Comparison of ENCODE assay signal across 8 cellular contexts in genomic region chr3:25662921-25663320, GRCh38. TPM values are rescaled to one million over a fixed set of nuclear protein-coding genes. Genes with fewer than 3 reads are reported as not detected.
DNase-seq lines count a peak whose midpoint lies in the region; ATAC-seq, FAIRE-seq and TF ChIP-seq lines count a peak whose summit lies in the region.

No MANE protein-coding gene starts in this region.

- TF ChIP-seq RAD21 in GM12878 (IDR thresholded peaks at IDR 0.05; ENCODE audit: insufficient read depth, low read depth, low read length), result no peak

- no peak overlapping the region for H2AFZ ChIP-seq in GM12878 (ENCODE audit: control insufficient read depth, low read depth, low read length)

- peak overlapping the region; percentile 88 for H3K9ac ChIP-seq in GM12878 (ENCODE audit: control insufficient read depth, insufficient read depth, low read length)

- TF ChIP-seq POLR2A in GM12878 (IDR thresholded peaks at IDR 0.05; ENCODE audit: low read depth, low read length), result no peak
- no peak for TF ChIP-seq POLR2A in lower leg skin (IDR thresholded peaks at IDR 0.05)
- no peak for TF ChIP-seq POLR2A in thyroid gland (IDR thresholded peaks at IDR 0.05)

- POLR2A ChIA-PET in GM12878 (lab: Charles Lee), result interaction anchor here (1.4 to 1.8 kb wide), 2 partner anchors 120 to 129 kb away, joined by 3 to 4 read pairs; partner anchors contain the start of gene NGLY1

- H3K27me3 ChIP-seq in GM12878 (replicated peaks in 1 of 2; ENCODE audit: control insufficient read depth in 2 of 2, insufficient read depth in 2 of 2, low read length in 1 of 2) (no peaks in the 10 kb centered on the region), thyroid gland (no peaks in the 10 kb centered on the region)

- no peak for TF ChIP-seq CTCF in GM12878 (IDR thresholded peaks at IDR 0.05 in 2 of 3, conservative IDR thresholded peaks at IDR 0.05 in 1 of 3; ENCODE audit: control insufficient read depth in 2 of 3, extremely low read depth in 1 of 3, insufficient read depth in 1 of 3, low read depth in 3 of 3, low read length in 3 of 3)
- TF ChIP-seq CTCF in lower leg skin (IDR thresholded peaks at IDR 0.05), result no peak
- no peak for TF ChIP-seq CTCF in thyroid gland (IDR thresholded peaks at IDR 0.05)
- no peak for TF ChIP-seq CTCF in omental fat pad (IDR thresholded peaks at IDR 0.05)

- TF ChIP-seq EP300 in GM12878 (IDR thresholded peaks at IDR 0.05; ENCODE audit: borderline replicate concordance in 1 of 2, control insufficient read depth in 1 of 2, low read depth in 2 of 2, low read length in 2 of 2), result no peak

- no peak for FAIRE-seq in GM12878 (lab: Jason Lieb, UNC)

- no peak for DNase-seq in activated T-cell treated with anti-CD3 and anti-CD28 coated beads, Interleukin-2, amount 50 U/mL, for 4 hours
- no peak for DNase-seq in activated T-cell treated with anti-CD3 and anti-CD28 coated beads, Interleukin-2, amount 50 U/mL, for 48 hours
- no peak for DNase-seq in GM12878 (ENCODE audit: low read depth, low spot score)
- no peak for DNase-seq in lower leg skin (ENCODE audit: low spot score in 2 of 2)
- DNase-seq in thyroid gland, result no peak
- no peak for DNase-seq in omental fat pad (ENCODE audit: low spot score)

- H3K4me1 Mint-ChIP-seq in activated T-cell treated with anti-CD3 and anti-CD28 coated beads, Interleukin-2, amount 50 U/mL, for 4 hours (ENCODE audit: low read depth), result peaks cover 58% of the 10 kb centered on the region

- peaks cover 65% of the 10 kb centered on the region for H3K79me2 ChIP-seq in GM12878 (ENCODE audit: control insufficient read depth, insufficient read depth, low read length)

- WGBS in GM12878 (ENCODE audit: insufficient coverage, insufficient replicate concordance, low lambda C conversion rate, missing lambda C conversion rate), result 0% methylated on average over 4 of the region's 4 CpGs
- WGBS in lower leg skin, 2 donors, result 4 to 5% methylated on average over 4 of the region's 4 CpGs
- 8 to 10% methylated on average over 4 of the region's 4 CpGs for WGBS in thyroid gland, 2 donors

- TSS peak; percentile 43 for BruUV-seq in GM12878 (replicated peaks; lab: Mats Ljungman, UMichigan)

- peaks cover 11% of the 10 kb centered on the region for H3K4me1 ChIP-seq in GM12878 (ENCODE audit: control insufficient read depth, insufficient read depth, low read length)
- peaks cover 39 to 44% of the 10 kb centered on the region in 2 donors for H3K4me1 ChIP-seq in thyroid gland

- RAD21 ChIA-PET in GM12878 (lab: Charles Lee; ENCODE audit: unreplicated experiment), result interaction anchor here (0.8 to 1.2 kb wide), 2 partner anchors 117 to 119 kb away, joined by 3 read pairs; no protein-coding TSS in a partner anchor

- CTCF ChIA-PET in GM12878 (lab: Yijun Ruan, JAX), result interaction anchor here (1.1 to 8.4 kb wide), 5 partner anchors 14 to 192 kb away, joined by 4 to 93 read pairs (median 7); no protein-coding TSS in a partner anchor

- SMC1A ChIA-PET in GM12878 (lab: Charles Lee; ENCODE audit: uncharacterized antibody, unreplicated experiment), result interaction anchor here (0.9 to 5.0 kb wide), 4 partner anchors 14 to 193 kb away, joined by 3 to 49 read pairs (median 11); no protein-coding TSS in a partner anchor

- in situ Hi-C loops in GM12878 (cut with MboI), result no loop called here

- intact Hi-C loops in GM12878 (cut with micrococcal nuclease; ENCODE audit: unreplicated experiment), result loop anchor here (1.0 kb wide), 1 partner anchor 118 kb away; no protein-coding TSS in a partner anchor
- intact Hi-C loops in lower leg skin (cut with DNase I; ENCODE audit: low total_unique reads), result no loop called here
- intact Hi-C loops in thyroid gland (cut with DNase I), result no loop called here

- H3K9me3 Mint-ChIP-seq in activated T-cell treated with anti-CD3 and anti-CD28 coated beads, Interleukin-2, amount 50 U/mL, for 4 hours, result no peaks in the 10 kb centered on the region

- no peaks in the 10 kb centered on the region for H3K27me3 Mint-ChIP-seq in activated T-cell treated with anti-CD3 and anti-CD28 coated beads, Interleukin-2, amount 50 U/mL, for 4 hours (ENCODE audit: low read depth)

- no peak for ATAC-seq in activated T-cell treated with anti-CD3 and anti-CD28 coated beads, Interleukin-2, amount 50 U/mL, for 4 hours
- ATAC-seq in GM12878 (no peak), omental fat pad (ENCODE audit: low FRiP score) (no peak), HG03039 (IDR thresholded peaks at IDR 0.05; ENCODE audit: unreplicated experiment) (no peak), HG03135 (IDR thresholded peaks at IDR 0.05; ENCODE audit: unreplicated experiment) (no peak)

- peak overlapping the region; percentile 92 for H3K27ac ChIP-seq in GM12878 (ENCODE audit: control insufficient read depth, insufficient read depth)
- H3K27ac ChIP-seq in thyroid gland, result peak overlapping the region; percentile 96 to 98 (median 97)

- H4K20me1 ChIP-seq in GM12878 (ENCODE audit: control insufficient read depth, insufficient read depth), result 0 out of 2 replicates have a peak, but pooled peaks cover 4% of the 10 kb centered on the region

- peak overlapping the region; percentile 93 for H3K4me3 Mint-ChIP-seq in activated T-cell treated with anti-CD3 and anti-CD28 coated beads, Interleukin-2, amount 50 U/mL, for 4 hours

- H3K36me3 ChIP-seq in GM12878 (ENCODE audit: control insufficient read depth in 2 of 2, insufficient read depth in 2 of 2, low read length in 1 of 2) (no peaks in the 10 kb centered on the region), thyroid gland (no peaks in the 10 kb centered on the region)

- H3K4me2 ChIP-seq in GM12878 (ENCODE audit: control insufficient read depth, insufficient read depth), result peak overlapping the region; percentile 86

- no peaks in the 10 kb centered on the region for H3K9me3 ChIP-seq in GM12878 (replicated peaks; ENCODE audit: control insufficient read depth, insufficient read depth, low read length)
- no peaks in the 10 kb centered on the region for H3K9me3 ChIP-seq in thyroid gland

- peaks cover 2% of the 10 kb centered on the region for H3K36me3 Mint-ChIP-seq in activated T-cell treated with anti-CD3 and anti-CD28 coated beads, Interleukin-2, amount 50 U/mL, for 4 hours (ENCODE audit: insufficient read depth)

- peak overlapping the region; percentile 72 for H3K4me3 ChIP-seq in GM12878
- peak overlapping the region; percentile 83 for H3K4me3 ChIP-seq in lower leg skin (ENCODE audit: low read depth, poor library complexity, severe bottlenecking)
- H3K4me3 ChIP-seq in thyroid gland (replicated peaks in 1 of 3), result peak overlapping the region; percentile 54 to 80 (median 71)

TF ChIP-seq in GM12878, 131 proteins besides CTCF, POLR2A, EP300 and RAD21:
- TF ChIP-seq LARP7 (IDR thresholded peaks at IDR 0.05), result no peak
- TF ChIP-seq ZBED1 (IDR thresholded peaks at IDR 0.05; ENCODE audit: borderline replicate concordance), result 0 out of 2 replicates have a peak, but pooled peaks have one; percentile 16
- TF ChIP-seq MXI1 (IDR thresholded peaks at IDR 0.05; ENCODE audit: low read depth, low read length), result peak; percentile 36; the same call in 1 of the 2 replicates
- TF ChIP-seq SP1 (IDR thresholded peaks at IDR 0.05; ENCODE audit: low read depth, low read length), result no peak
- TF ChIP-seq, protein P1, sequence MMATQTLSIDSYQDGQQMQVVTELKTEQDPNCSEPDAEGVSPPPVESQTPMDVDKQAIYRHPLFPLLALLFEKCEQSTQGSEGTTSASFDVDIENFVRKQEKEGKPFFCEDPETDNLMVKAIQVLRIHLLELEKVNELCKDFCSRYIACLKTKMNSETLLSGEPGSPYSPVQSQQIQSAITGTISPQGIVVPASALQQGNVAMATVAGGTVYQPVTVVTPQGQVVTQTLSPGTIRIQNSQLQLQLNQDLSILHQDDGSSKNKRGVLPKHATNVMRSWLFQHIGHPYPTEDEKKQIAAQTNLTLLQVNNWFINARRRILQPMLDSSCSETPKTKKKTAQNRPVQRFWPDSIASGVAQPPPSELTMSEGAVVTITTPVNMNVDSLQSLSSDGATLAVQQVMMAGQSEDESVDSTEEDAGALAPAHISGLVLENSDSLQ (IDR thresholded peaks at IDR 0.05), result 0 out of 2 replicates have a peak, but pooled peaks have one; percentile 15
TF ChIP-seq in GM12878: peak in this region for 3.

RNA-seq across cellular contexts. Expression of gene TOP2B, which starts 1.8 kb away (rescaled TPM):
- 10 to 100 TPM; 71.2 to 73.2 (median 71.7) TPM for total RNA-seq in activated T-cell treated with anti-CD3 and anti-CD28 coated beads, Interleukin-2, amount 50 U/mL, for 4 hours
- 273 and 283 TPM in 2 replicates for total RNA-seq in GM12878 (2013; cell fraction: nucleolus; rRNA removed)
- total RNA-seq in GM12878 (2014; rRNA removed), result 89.9 and 113 TPM in 2 replicates
- total RNA-seq in GM12878 (2014; rRNA removed; fragmentation: Illumina TruSeq; extraction: Trizol), result 130 and 138 TPM in 2 replicates
- 111 and 116 TPM in 2 replicates for total RNA-seq in GM12878 (2021)
- 54.1 TPM for polyA plus RNA-seq in GM12878 (2011; ENCODE audit: low read depth)
- 119 and 187 TPM in 2 replicates for polyA plus RNA-seq in GM12878 (2011; rRNA removed)
- polyA plus RNA-seq in GM12878 (2011; cell fraction: cytosol; rRNA removed), result 23.5 and 32.6 TPM in 2 replicates
- polyA plus RNA-seq in GM12878 (2011; cell fraction: nucleus; rRNA removed), result 63.5 and 80.6 TPM in 2 replicates
- polyA plus RNA-seq in GM12878 (2012), result 65.7 and 75.4 TPM in 2 replicates
- 134 and 183 TPM in 2 replicates for polyA plus RNA-seq in GM12878 (2014; fragmentation: Illumina TruSeq; extraction: Trizol)
- polyA plus RNA-seq in GM12878 (2014; fragmentation: Nextera tagmentation; extraction: Ambion mirVana), result 10 to 100 TPM; 34.2 to 57.5 TPM
- polyA plus RNA-seq in GM12878 (2014; rRNA removed), result 68.2 and 76.8 TPM in 2 replicates
- polyA plus RNA-seq in GM12878 (2016; fragmentation: Nextera tagmentation; extraction: Ambion mirVana), result 10 to 100 TPM; 28.6 to 69.9 TPM
- 53.8 and 72.5 TPM in 2 replicates for polyA minus RNA-seq in GM12878 (2011; rRNA and poly(A)+ RNA removed)
- 34.5 and 41.5 TPM in 2 replicates for polyA minus RNA-seq in GM12878 (2011; cell fraction: cytosol; rRNA and poly(A)+ RNA removed)
- 59.5 and 79.5 TPM in 2 replicates for polyA minus RNA-seq in GM12878 (2011; cell fraction: nucleus; rRNA and poly(A)+ RNA removed)
- total RNA-seq in lower leg skin, result 10 to 100 TPM; 62.9 to 77.4 (median 65.4) TPM
- 100 to 1,000 TPM; 109 to 180 (median 131) TPM for total RNA-seq in thyroid gland
- total RNA-seq in omental fat pad, result 10 to 100 TPM; 63.0 to 98.0 (median 64.3) TPM
